In the genomic region with DNA sequence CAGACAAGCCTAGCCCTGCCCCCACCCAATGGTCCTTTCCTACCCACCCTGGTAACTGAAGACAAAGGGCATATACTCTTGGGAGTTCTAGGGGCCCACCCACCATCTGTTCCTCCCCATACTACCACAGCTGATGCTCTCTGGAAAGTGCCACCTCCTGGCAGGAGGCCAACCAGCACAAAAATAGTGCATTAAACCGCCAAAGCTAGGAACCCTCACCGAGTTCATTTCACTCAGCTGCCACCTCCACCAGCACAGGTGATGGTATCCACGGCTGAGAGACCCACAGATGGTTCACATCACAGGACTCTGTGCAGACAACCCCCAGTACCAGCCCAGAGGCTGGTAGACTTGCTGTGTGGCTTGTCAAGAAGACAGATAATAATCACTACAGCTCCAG, we compare ENCODE assay signal across 8 cellular contexts.
DNase-seq lines count a peak whose midpoint lies in the region; TF ChIP-seq lines count a peak whose summit lies in the region.
"Not testable (repeated sequence)": the region's sequence is repeated elsewhere in the genome, so short reads cannot be mapped to it uniquely, and the experiment has no call there.

No MANE protein-coding gene starts in this region.

- H3K36me3 Mint-ChIP-seq in glutamatergic neuron (ENCODE audit: unreplicated experiment): not testable (repeated sequence)

- H3K4me3 Mint-ChIP-seq in glutamatergic neuron (ENCODE audit: unreplicated experiment): peak overlapping the region; percentile 98

- not testable (repeated sequence) for H3K4me3 ChIP-seq in BLaER1; HEK293 (ENCODE audit: low read depth, low read length)

- peak overlapping the region; percentile 66 for H3K27ac ChIP-seq in BLaER1
- not testable (repeated sequence) for H3K27ac ChIP-seq in HEK293 (ENCODE audit: extremely low read depth, low read depth, low read length)

- H3K9me3 Mint-ChIP-seq in glutamatergic neuron (ENCODE audit: unreplicated experiment): peaks cover 23% of the 10 kb centered on the region

- peaks cover 12% of the 10 kb centered on the region for H3K27me3 Mint-ChIP-seq in glutamatergic neuron (ENCODE audit: unreplicated experiment)

- H3K9me3 ChIP-seq in BLaER1; HEK293 (ENCODE audit: control insufficient read depth, insufficient read depth, low read depth, low read length): not testable (repeated sequence)

- not testable (repeated sequence) for TF ChIP-seq CTCF in HEK293 (tag by site-specific recombination; IDR thresholded peaks at IDR 0.05); glutamatergic neuron (IDR thresholded peaks at IDR 0.05; ENCODE audit: partially characterized antibody, unreplicated experiment)

- peak overlapping the region; percentile 76 for H3K4me2 ChIP-seq in BLaER1

- peak overlapping the region; percentile 100 for H3K27ac Mint-ChIP-seq in glutamatergic neuron (ENCODE audit: unreplicated experiment)

- H3K9ac ChIP-seq in BLaER1: not testable (repeated sequence)

- not testable (repeated sequence) for H3K36me3 ChIP-seq in BLaER1; HEK293 (ENCODE audit: control insufficient read depth in 2 of 2, insufficient read depth in 1 of 2, low read length in 2 of 2)

- POLR2A ChIA-PET in HEK293 (lab: Yijun Ruan, JAX): not testable (repeated sequence)

- CTCF ChIA-PET in HEK293 (lab: Yijun Ruan, JAX): not testable (repeated sequence)

- not testable (repeated sequence) for H4K20me1 ChIP-seq in BLaER1

- H3K27me3 ChIP-seq in BLaER1: not testable (repeated sequence)

- H3K4me1 Mint-ChIP-seq in glutamatergic neuron (ENCODE audit: low read depth, unreplicated experiment): peaks cover 33% of the 10 kb centered on the region

- peak; percentile 73 for DNase-seq in NCI-H1436 treated with DMSO at 0.1 percent for 48 hours (lab: John Stamatoyannopoulos, UW)
- peak; percentile 90 for DNase-seq in NCI-H2171 (lab: John Stamatoyannopoulos, UW)
- peak; percentile 79 to 94 for DNase-seq in NCI-H524 (lab: John Stamatoyannopoulos, UW)
- DNase-seq in NCI-H82 treated with DMSO at 0.1 percent for 48 hours (lab: John Stamatoyannopoulos, UW; ENCODE audit: unreplicated experiment): peak; percentile 56
- peak; percentile 34 for DNase-seq in RPMI8226
- DNase-seq in glutamatergic neuron: peak; percentile 82

- H3K4me1 ChIP-seq in BLaER1: peaks cover 20% of the 10 kb centered on the region
- H3K4me1 ChIP-seq in HEK293 (ENCODE audit: control insufficient read depth, insufficient read depth, low read length): not testable (repeated sequence)

TF ChIP-seq in HEK293, 187 proteins besides CTCF, POLR2A, EP300 and RAD21:
- 0 out of 2 replicates have a peak, but pooled peaks have one; percentile 35 for TF ChIP-seq KLF1 (tag by site-specific recombination; IDR thresholded peaks at IDR 0.05)

Comparison
In these comparisons a context has a peak if more than half of its experiments do, and no peak if none do; other contexts are left out.
1. DNase-seq: peak in every context shown above with its lines; median percentile 90 in NCI-H2171; 86 in NCI-H524; 82 in glutamatergic neuron; 73 in NCI-H1436 treated with DMSO at 0.1 percent for 48 hours; 56 in NCI-H82 treated with DMSO at 0.1 percent for 48 hours; 34 in RPMI8226.